Comparison of ENCODE assay signal across 8 cellular contexts in the genomic region with DNA sequence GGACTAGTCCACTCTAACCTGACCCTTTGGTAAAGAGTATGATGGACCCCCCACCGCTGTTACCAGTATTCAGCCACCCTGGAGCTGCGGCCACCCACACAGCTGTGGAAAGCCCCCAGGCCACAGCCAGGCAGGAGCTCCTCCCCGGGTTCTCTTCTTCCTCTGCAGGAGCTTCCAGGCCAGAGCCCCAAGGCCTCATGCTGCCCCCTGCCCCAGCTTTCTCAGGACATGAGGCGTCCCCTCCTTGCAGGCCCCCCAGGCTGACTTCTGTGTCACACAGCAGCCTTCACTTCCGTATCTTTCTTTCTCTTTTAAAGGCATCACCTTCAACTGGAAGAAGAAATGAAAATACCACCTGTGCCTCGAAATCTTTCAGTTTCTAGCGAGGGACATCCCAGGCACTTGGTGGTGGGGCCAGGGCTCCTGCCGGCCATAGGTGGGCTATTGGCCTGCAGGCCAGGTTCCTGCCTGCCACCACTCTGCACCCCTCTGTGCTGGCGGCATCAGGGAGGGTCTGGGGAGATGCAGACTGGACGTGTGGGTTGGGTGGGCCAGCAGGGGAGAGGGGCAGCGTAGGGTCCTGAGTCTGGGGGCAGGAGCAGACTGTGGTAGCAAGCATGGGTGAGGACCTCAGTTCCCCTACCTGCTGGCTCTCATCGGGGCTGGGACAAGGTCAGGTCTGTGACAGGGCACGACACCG. TPM values are rescaled to one million over a fixed set of nuclear protein-coding genes. Genes with fewer than 3 reads are reported as not detected.
DNase-seq lines count a peak whose midpoint lies in the region; ATAC-seq, FAIRE-seq and TF ChIP-seq lines count a peak whose summit lies in the region.

No MANE protein-coding gene starts in this region.

- FAIRE-seq in small intestine (lab: Jason Lieb, UNC), result no peak

- H3K9me3 Mint-ChIP-seq in activated T-helper 17 cell treated with anti-CD3 and anti-CD28 coated beads, Interleukin-2, amount 50 U/mL, for 72 hours, result no peaks in the 10 kb centered on the region

- peak overlapping the region; percentile 98 for H3K27ac Mint-ChIP-seq in activated T-helper 17 cell treated with anti-CD3 and anti-CD28 coated beads, Interleukin-2, amount 50 U/mL, for 72 hours

- H3K36me3 ChIP-seq in small intestine (ENCODE audit: control insufficient read depth in 2 of 2, insufficient read depth in 2 of 2, low read length in 2 of 2), result peaks cover 0 to 4% of the 10 kb centered on the region in 2 donors
- H3K36me3 ChIP-seq in prostate gland, result no peaks in the 10 kb centered on the region

- H3K4me1 ChIP-seq in small intestine (ENCODE audit: control insufficient read depth in 2 of 2, insufficient read depth in 1 of 2, low read depth in 1 of 2, low read length in 1 of 2) (peaks cover 35 to 45% of the 10 kb centered on the region in 2 donors), prostate gland (replicated peaks) (peaks cover 3% of the 10 kb centered on the region)

- H3K9me3 ChIP-seq in small intestine (ENCODE audit: control insufficient read depth, low read depth) (no peaks in the 10 kb centered on the region), prostate gland (no peaks in the 10 kb centered on the region)

- no peak for DNase-seq in small intestine
- no peak for DNase-seq in NCI-H2081 treated with DMSO at 0.1 percent for 48 hours (lab: John Stamatoyannopoulos, UW)
- DNase-seq in prostate gland (ENCODE audit: low spot score), result no peak
- DNase-seq in NK-92 (lab: John Stamatoyannopoulos, UW; ENCODE audit: unreplicated experiment), result no peak
- DNase-seq in cerebellar cortex (ENCODE audit: low spot score), result no peak

- intact Hi-C loops in prostate gland (cut with DNase I), result no loop called here

- ATAC-seq in GM18873 (IDR thresholded peaks at IDR 0.05; ENCODE audit: low FRiP score, unreplicated experiment) (peak; percentile 40), HG02623 (IDR thresholded peaks at IDR 0.05; ENCODE audit: unreplicated experiment) (peak; percentile 42)
- ATAC-seq in activated T-helper 17 cell treated with anti-CD3 and anti-CD28 coated beads, Interleukin-2, amount 50 U/mL, for 72 hours (replicated peaks), result peak; percentile 20

- TF ChIP-seq CTCF in prostate gland (IDR thresholded peaks at IDR 0.05), result no peak

- H3K4me3 ChIP-seq in small intestine (ENCODE audit: low read depth in 1 of 2, low read length in 2 of 2), result peak overlapping the region in 1 of 2 donors; percentile 50
- no peak overlapping the region for H3K4me3 ChIP-seq in prostate gland

- no peak for TF ChIP-seq POLR2A in prostate gland (IDR thresholded peaks at IDR 0.05)

- peaks cover 61% of the 10 kb centered on the region for H3K36me3 Mint-ChIP-seq in activated T-helper 17 cell treated with anti-CD3 and anti-CD28 coated beads, Interleukin-2, amount 50 U/mL, for 72 hours (ENCODE audit: low read depth)

- H3K4me3 Mint-ChIP-seq in activated T-helper 17 cell treated with anti-CD3 and anti-CD28 coated beads, Interleukin-2, amount 50 U/mL, for 72 hours, result peak overlapping the region; percentile 99

- 40 to 57% (median 50%) methylated on average over 14 of the region's 14 CpGs for WGBS in small intestine, 3 donors
- 84% methylated on average over 14 of the region's 14 CpGs for WGBS in prostate gland

- no peaks in the 10 kb centered on the region for H3K27me3 ChIP-seq in small intestine (ENCODE audit: control insufficient read depth in 2 of 2, insufficient read depth in 2 of 2, low read length in 2 of 2)
- H3K27me3 ChIP-seq in prostate gland (replicated peaks; ENCODE audit: insufficient read depth), result no peaks in the 10 kb centered on the region

- H3K27ac ChIP-seq in small intestine (ENCODE audit: low read depth in 1 of 2, low read length in 1 of 2) (peak overlapping the region; percentile 73 to 94), prostate gland (no peak overlapping the region)

- no peaks in the 10 kb centered on the region for H3K27me3 Mint-ChIP-seq in activated T-helper 17 cell treated with anti-CD3 and anti-CD28 coated beads, Interleukin-2, amount 50 U/mL, for 72 hours

- H3K4me1 Mint-ChIP-seq in activated T-helper 17 cell treated with anti-CD3 and anti-CD28 coated beads, Interleukin-2, amount 50 U/mL, for 72 hours, result peaks cover 75% of the 10 kb centered on the region

RNA-seq across cellular contexts. Expression of a gene that starts 19.9 kb away (rescaled TPM):
- total RNA-seq in activated T-helper 17 cell treated with anti-CD3 and anti-CD28 coated beads, Interleukin-2, amount 50 U/mL, for 72 hours, result 100 to 1,000 TPM; 101 to 119 TPM
- polyA plus RNA-seq in small intestine, result 10 to 100 TPM; 50.6 to 61.3 (median 51.9) TPM
- 10 to 100 TPM; 16.6 to 56.5 TPM for total RNA-seq in prostate gland

Comparison
In these comparisons a context has a peak if more than half of its experiments do, and no peak if none do; other contexts are left out.
1. H3K27ac ChIP-seq: peak in small intestine (2 of 2); none in prostate gland (0 of 2).
2. Peak in every context shown above with its lines, with median percentiles within 50 percentile points of each other: ATAC-seq.